In the genomic region with DNA sequence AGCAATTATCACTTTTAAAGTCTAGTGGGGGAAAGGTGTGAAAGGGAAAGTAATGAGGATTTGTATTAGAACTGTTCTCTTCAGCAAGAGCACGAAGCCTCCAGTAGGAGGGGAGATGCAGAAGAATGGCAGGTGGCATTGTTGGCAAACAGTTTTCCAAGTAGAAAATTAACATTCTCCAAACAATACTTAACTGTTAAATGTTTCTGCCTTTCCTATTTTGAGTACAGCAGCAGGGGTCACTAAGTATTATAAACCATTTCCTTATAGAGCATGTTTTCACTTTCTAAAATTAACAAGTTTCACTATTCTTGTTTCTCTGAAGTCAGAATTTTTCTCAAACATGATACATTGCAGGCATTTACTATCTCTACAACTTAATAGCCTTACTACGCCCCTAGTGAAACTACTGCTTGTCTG, we compare ENCODE assay signal across 9 cellular contexts. TPM values are rescaled to one million over a fixed set of nuclear protein-coding genes. Genes with fewer than 3 reads are reported as not detected.
A peak's percentile ranks its signal among the peaks of the same experiment; 100 is the strongest.
DNase-seq lines count a peak whose midpoint lies in the region; ATAC-seq and TF ChIP-seq lines count a peak whose summit lies in the region.
"Had no signal": no experiment of that assay in that cellular context is flagged by ENCODE, and none has a peak within 500 bp of the region (broad histone marks: within the 10 kb centered on the region; RNA-seq: fewer than 3 reads in every experiment).

No MANE protein-coding gene starts in this region.

- H3K4me3 Mint-ChIP-seq in activated T-cell treated with anti-CD3 and anti-CD28 coated beads, Interleukin-2, amount 50 U/mL, for 72 hours: peak overlapping the region; percentile 73 to 85
- no peak overlapping the region for H3K4me3 Mint-ChIP-seq in nephron progenitor cell

- H3K4me1 Mint-ChIP-seq in activated T-cell treated with anti-CD3 and anti-CD28 coated beads, Interleukin-2, amount 50 U/mL, for 72 hours (ENCODE audit: low read depth): peaks cover 98% of the 10 kb centered on the region
- H3K4me1 Mint-ChIP-seq in nephron progenitor cell: peaks cover 73% of the 10 kb centered on the region

- H3K27ac Mint-ChIP-seq in activated T-cell treated with anti-CD3 and anti-CD28 coated beads, Interleukin-2, amount 50 U/mL, for 72 hours: peak overlapping the region; percentile 76
- peak overlapping the region; percentile 68 for H3K27ac Mint-ChIP-seq in nephron progenitor cell

- no peaks in the 10 kb centered on the region for H3K27me3 Mint-ChIP-seq in activated T-cell treated with anti-CD3 and anti-CD28 coated beads, Interleukin-2, amount 50 U/mL, for 72 hours (ENCODE audit: low read depth)
- no peaks in the 10 kb centered on the region for H3K27me3 Mint-ChIP-seq in nephron progenitor cell (ENCODE audit: low read depth, poor library complexity)

- H3K36me3 Mint-ChIP-seq in activated T-cell treated with anti-CD3 and anti-CD28 coated beads, Interleukin-2, amount 50 U/mL, for 72 hours (ENCODE audit: insufficient read depth in 2 of 2): peaks cover 2 to 17% of the 10 kb centered on the region in 2 donors
- peaks cover 36% of the 10 kb centered on the region for H3K36me3 Mint-ChIP-seq in nephron progenitor cell (ENCODE audit: low read depth)

- no peaks in the 10 kb centered on the region for H3K9me3 Mint-ChIP-seq in activated T-cell treated with anti-CD3 and anti-CD28 coated beads, Interleukin-2, amount 50 U/mL, for 72 hours
- no peaks in the 10 kb centered on the region for H3K9me3 Mint-ChIP-seq in nephron progenitor cell

- DNase-seq in activated T-cell treated with anti-CD3 and anti-CD28 coated beads, Interleukin-2, amount 50 U/mL, for 72 hours: no peak
- no peak for DNase-seq in activated T-cell treated with anti-CD3 and anti-CD28 coated beads, Interleukin-2, amount 50 U/mL, for 48 hours
- DNase-seq in nephron progenitor cell (no peak), globus pallidus (ENCODE audit: low spot score) (no peak), foreskin fibroblast (no peak), NOMO-1 treated with DMSO at 0.1 percent for 48 hours (lab: John Stamatoyannopoulos, UW; ENCODE audit: unreplicated experiment) (no peak)
- DNase-seq: left colon had no signal

- H3K4me3 ChIP-seq in foreskin fibroblast (ENCODE audit: low read depth in 1 of 2, low read length in 2 of 2): no peak overlapping the region

- TF ChIP-seq CTCF in nephron progenitor cell (IDR thresholded peaks at IDR 0.05) (no peak), foreskin fibroblast (IDR thresholded peaks at IDR 0.05; ENCODE audit: low read depth, low read length) (no peak)

- ATAC-seq in activated T-cell treated with anti-CD3 and anti-CD28 coated beads, Interleukin-2, amount 50 U/mL, for 72 hours (replicated peaks in 1 of 2): peak; percentile 8 to 10
- ATAC-seq in GM21825 (IDR thresholded peaks at IDR 0.05; ENCODE audit: unreplicated experiment) (peak; percentile 82), HG03442 (IDR thresholded peaks at IDR 0.05; ENCODE audit: unreplicated experiment) (peak; percentile 77)
- ATAC-seq: left colon had no signal

RNA-seq across cellular contexts. Expression of a gene that starts 58.7 kb away (rescaled TPM):
- 100 to 1,000 TPM; 130 to 175 TPM for total RNA-seq in activated T-cell treated with anti-CD3 and anti-CD28 coated beads, Interleukin-2, amount 50 U/mL, for 72 hours

Comparison
In these comparisons a context has a peak if more than half of its experiments do, and no peak if none do; other contexts are left out.
1. ATAC-seq: peak in every context shown above with its lines; median percentile 82 in GM21825; 77 in HG03442; 9 in activated T-cell treated with anti-CD3 and anti-CD28 coated beads, Interleukin-2, amount 50 U/mL, for 72 hours.